ENCODE assay signal across 15 cellular contexts in the genomic region with DNA sequence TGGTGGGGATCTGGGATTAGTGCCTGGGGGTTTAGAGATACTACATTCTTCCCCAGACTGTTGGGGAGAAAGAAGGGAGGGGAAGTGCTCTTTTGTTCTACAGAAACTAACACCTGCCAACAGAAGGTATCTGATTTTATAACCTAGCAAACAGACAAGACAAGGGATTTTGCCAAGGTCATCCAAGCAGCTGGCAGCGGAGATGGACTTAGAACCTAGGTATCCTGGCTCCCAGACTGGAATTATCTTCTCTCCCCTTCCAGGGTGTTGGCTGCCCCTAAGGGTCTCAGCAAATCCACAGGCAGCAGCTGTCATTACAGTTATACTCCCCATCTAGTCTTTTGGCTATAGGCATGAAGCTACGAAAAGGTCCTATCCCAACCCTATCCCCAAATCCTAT. TPM values are rescaled to one million over a fixed set of nuclear protein-coding genes. Genes with fewer than 3 reads are reported as not detected.
DNase-seq lines count a peak whose midpoint lies in the region; ATAC-seq and TF ChIP-seq lines count a peak whose summit lies in the region.
"Had no signal": no experiment of that assay in that cellular context is flagged by ENCODE, and none has a peak within 500 bp of the region (broad histone marks: within the 10 kb centered on the region; RNA-seq: fewer than 3 reads in every experiment).

No MANE protein-coding gene starts in this region.

- H3K27me3 ChIP-seq in esophagus muscularis mucosa (no peaks in the 10 kb centered on the region), rectal smooth muscle tissue (ENCODE audit: control insufficient read depth, insufficient read depth, low read length) (no peaks in the 10 kb centered on the region)
- H3K27me3 ChIP-seq: BE2C had no signal

- no peak overlapping the region for H3K9ac ChIP-seq in rectal smooth muscle tissue (ENCODE audit: low read length)

- peaks cover 73 to 97% (median 91%) of the 10 kb centered on the region in 4 donors for H3K4me1 ChIP-seq in esophagus muscularis mucosa
- peaks cover 68% of the 10 kb centered on the region for H3K4me1 ChIP-seq in rectal smooth muscle tissue (ENCODE audit: control insufficient read depth, insufficient read depth, low read length)

- intact Hi-C loops in esophagus muscularis mucosa (cut with DNase I): no loop called here

- H3K9me3 ChIP-seq in esophagus muscularis mucosa: no peaks in the 10 kb centered on the region
- H3K9me3 ChIP-seq: BE2C had no signal

- 87% methylated on average over 2 of the region's 2 CpGs for WGBS in esophagus muscularis mucosa

- H3K4me3 ChIP-seq in esophagus muscularis mucosa (no peak overlapping the region), rectal smooth muscle tissue (ENCODE audit: low read length) (no peak overlapping the region)

- DNase-seq in COLO668 (lab: John Stamatoyannopoulos, UW; ENCODE audit: unreplicated experiment) (peak; percentile 63), NCI-H2196 treated with DMSO at 0.1 percent for 48 hours (lab: John Stamatoyannopoulos, UW; ENCODE audit: unreplicated experiment) (peak; percentile 47), esophagus muscularis mucosa (ENCODE audit: extremely low spot score) (no peak), NCI-H1048 (lab: John Stamatoyannopoulos, UW) (no peak), iPS-NIHi11 (ENCODE audit: low spot score) (no peak)
- no peak for DNase-seq in activated CD4-positive, CD25-positive, alpha-beta regulatory T cell treated with anti-CD3 and anti-CD28 coated beads, Interleukin-2, amount 50 U/mL, for 72 hours
- DNase-seq: activated CD4-positive, alpha-beta T cell treated with anti-CD3 and anti-CD28 coated beads, Interleukin-2, amount 50 U/mL, for 48 hours; activated naive CD4-positive, alpha-beta T cell; BE2C; foreskin fibroblast; NCI-H1092 had no signal

- TF ChIP-seq CTCF in esophagus muscularis mucosa (IDR thresholded peaks at IDR 0.05): no peak

- no peak for TF ChIP-seq EP300 in esophagus muscularis mucosa (IDR thresholded peaks at IDR 0.05)

- peak overlapping the region; percentile 93 to 97 (median 96) for H3K27ac ChIP-seq in esophagus muscularis mucosa (replicated peaks in 1 of 4)
- H3K27ac ChIP-seq in rectal smooth muscle tissue (ENCODE audit: low read depth, low read length): peak overlapping the region; percentile 59

- TF ChIP-seq POLR2A in esophagus muscularis mucosa (IDR thresholded peaks at IDR 0.05; ENCODE audit: low read depth): no peak

- H3K36me3 ChIP-seq in esophagus muscularis mucosa (peaks cover 0 to 23% (median 13%) of the 10 kb centered on the region in 4 donors), rectal smooth muscle tissue (ENCODE audit: control insufficient read depth, insufficient read depth, low read length) (no peaks in the 10 kb centered on the region)
- H3K36me3 ChIP-seq: BE2C had no signal

- ATAC-seq in GM19351 (IDR thresholded peaks at IDR 0.05; ENCODE audit: unreplicated experiment): no peak

RNA-seq across cellular contexts. Expression of a gene that starts 8.4 kb away (rescaled TPM):
- total RNA-seq in esophagus muscularis mucosa: 100 to 1,000 TPM in 1 of 4 donors, 10 to 100 TPM in 3; 61.9 to 177 (median 72.2) TPM

RNA-seq across cellular contexts. Expression of a gene that starts 23.2 kb away (rescaled TPM):
- total RNA-seq in esophagus muscularis mucosa: 10 to 100 TPM; 28.2 to 48.4 (median 42.5) TPM

RNA-seq across cellular contexts. Expression of a gene that starts 31.7 kb away (rescaled TPM):
- under 1 TPM in 2 of 4 donors, not detected in 2; 0.17 to 0.33 TPM for total RNA-seq in esophagus muscularis mucosa

RNA-seq across cellular contexts. Expression of a gene that starts 33.2 kb away (rescaled TPM):
- not detected for total RNA-seq in esophagus muscularis mucosa
- total RNA-seq: omental fat pad; T-helper 1 cell treated with Interleukin-12 subunit alpha and Interleukin-12 subunit beta and Interleukin-4 antibody, amounts not matched to agents 30 ng/mL and 1 ng/mL, for 36 hours had no signal

RNA-seq across cellular contexts. Expression of a gene that starts 38.3 kb away (rescaled TPM):
- total RNA-seq in esophagus muscularis mucosa: 1 to 10 TPM in 2 of 4 donors, under 1 TPM in 1, not detected in 1; 0.17 to 2.1 (median 1.1) TPM
- total RNA-seq: T-helper 1 cell treated with Interleukin-12 subunit alpha and Interleukin-12 subunit beta and Interleukin-4 antibody, amounts not matched to agents 30 ng/mL and 1 ng/mL, for 36 hours had no signal

Comparison
In these comparisons a context has a peak if more than half of its experiments do, and no peak if none do; other contexts are left out.
1. DNase-seq: peak in COLO668 (single experiment) and NCI-H2196 treated with DMSO at 0.1 percent for 48 hours (single experiment); none in esophagus muscularis mucosa (single experiment), NCI-H1048 (single experiment), activated CD4-positive, CD25-positive, alpha-beta regulatory T cell treated with anti-CD3 and anti-CD28 coated beads, Interleukin-2, amount 50 U/mL, for 72 hours (single experiment) and iPS-NIHi11 (single experiment).